ENCODE assay signal across 2 cellular contexts in the genomic region with DNA sequence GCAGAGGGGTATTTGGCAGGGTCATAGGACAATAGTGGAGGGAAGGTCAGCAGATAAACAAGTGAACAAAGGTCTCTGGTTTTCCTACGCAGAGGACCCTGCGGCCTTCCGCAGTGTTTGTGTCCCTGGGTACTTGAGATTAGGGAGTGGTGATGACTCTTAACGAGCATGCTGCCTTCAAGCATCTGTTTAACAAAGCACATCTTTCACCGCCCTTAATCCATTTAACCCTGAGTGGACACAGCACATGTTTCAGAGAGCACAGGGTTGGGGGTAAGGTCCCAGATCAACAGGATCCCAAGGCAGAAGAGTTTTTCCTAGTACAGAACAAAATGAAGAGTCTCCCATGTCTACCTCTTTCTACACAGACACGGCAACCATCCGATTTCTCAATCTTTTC. TPM values are rescaled to one million over a fixed set of nuclear protein-coding genes. Genes with fewer than 3 reads are reported as not detected.
"Had no signal": no experiment of that assay in that cellular context is flagged by ENCODE, and none has a peak within 500 bp of the region (broad histone marks: within the 10 kb centered on the region; RNA-seq: fewer than 3 reads in every experiment).

No MANE protein-coding gene starts in this region.

RNA-seq across cellular contexts. Expression of a gene that starts 33.4 kb away (rescaled TPM):
- total RNA-seq: GM12878 had no signal
- polyA plus RNA-seq: GM12878 had no signal

RNA-seq across cellular contexts. Expression of a gene that starts 50.8 kb away (rescaled TPM):
- total RNA-seq: G401, GM12878 had no signal
- polyA plus RNA-seq: GM12878 had no signal
